In the genomic region with DNA sequence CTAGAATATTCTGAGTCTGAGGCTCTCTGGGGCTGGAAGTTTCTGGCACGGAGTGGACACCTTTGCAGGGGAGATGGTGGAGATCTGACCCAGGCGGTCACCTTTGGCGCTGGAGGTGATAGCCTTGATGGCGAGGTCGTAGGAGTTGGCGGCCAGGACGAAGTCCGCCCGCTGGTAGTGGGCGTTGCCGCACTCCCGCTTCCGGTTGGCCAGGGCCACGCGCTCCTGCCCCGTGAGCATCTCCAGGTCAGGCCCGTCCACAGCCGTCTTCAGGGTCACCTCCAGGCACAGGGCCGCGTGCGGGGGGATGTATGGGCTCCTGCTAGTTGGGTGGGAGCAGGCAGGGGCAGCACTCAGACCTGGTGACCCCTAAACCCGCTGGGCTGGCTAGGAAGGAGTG, we compare ENCODE assay signal across 1 cellular context.
A peak's percentile ranks its signal among the peaks of the same experiment; 100 is the strongest.
TF ChIP-seq lines count a peak whose summit lies in the region.

No MANE protein-coding gene starts in this region.

TF ChIP-seq in K562, 482 proteins besides CTCF, POLR2A, EP300 and RAD21:
- no peak for TF ChIP-seq ZNF354B (CRISPR knock-in tag; IDR thresholded peaks at IDR 0.05)
- TF ChIP-seq, protein P1, sequence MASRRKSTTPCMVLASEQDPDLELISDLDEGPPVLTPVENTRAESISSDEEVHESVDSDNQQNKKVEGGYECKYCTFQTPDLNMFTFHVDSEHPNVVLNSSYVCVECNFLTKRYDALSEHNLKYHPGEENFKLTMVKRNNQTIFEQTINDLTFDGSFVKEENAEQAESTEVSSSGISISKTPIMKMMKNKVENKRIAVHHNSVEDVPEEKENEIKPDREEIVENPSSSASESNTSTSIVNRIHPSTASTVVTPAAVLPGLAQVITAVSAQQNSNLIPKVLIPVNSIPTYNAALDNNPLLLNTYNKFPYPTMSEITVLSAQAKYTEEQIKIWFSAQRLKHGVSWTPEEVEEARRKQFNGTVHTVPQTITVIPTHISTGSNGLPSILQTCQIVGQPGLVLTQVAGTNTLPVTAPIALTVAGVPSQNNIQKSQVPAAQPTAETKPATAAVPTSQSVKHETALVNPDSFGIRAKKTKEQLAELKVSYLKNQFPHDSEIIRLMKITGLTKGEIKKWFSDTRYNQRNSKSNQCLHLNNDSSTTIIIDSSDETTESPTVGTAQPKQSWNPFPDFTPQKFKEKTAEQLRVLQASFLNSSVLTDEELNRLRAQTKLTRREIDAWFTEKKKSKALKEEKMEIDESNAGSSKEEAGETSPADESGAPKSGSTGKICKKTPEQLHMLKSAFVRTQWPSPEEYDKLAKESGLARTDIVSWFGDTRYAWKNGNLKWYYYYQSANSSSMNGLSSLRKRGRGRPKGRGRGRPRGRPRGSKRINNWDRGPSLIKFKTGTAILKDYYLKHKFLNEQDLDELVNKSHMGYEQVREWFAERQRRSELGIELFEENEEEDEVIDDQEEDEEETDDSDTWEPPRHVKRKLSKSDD (conservative IDR thresholded peaks at IDR 0.05; ENCODE audit: low read length): no peak
- TF ChIP-seq, protein P2, sequence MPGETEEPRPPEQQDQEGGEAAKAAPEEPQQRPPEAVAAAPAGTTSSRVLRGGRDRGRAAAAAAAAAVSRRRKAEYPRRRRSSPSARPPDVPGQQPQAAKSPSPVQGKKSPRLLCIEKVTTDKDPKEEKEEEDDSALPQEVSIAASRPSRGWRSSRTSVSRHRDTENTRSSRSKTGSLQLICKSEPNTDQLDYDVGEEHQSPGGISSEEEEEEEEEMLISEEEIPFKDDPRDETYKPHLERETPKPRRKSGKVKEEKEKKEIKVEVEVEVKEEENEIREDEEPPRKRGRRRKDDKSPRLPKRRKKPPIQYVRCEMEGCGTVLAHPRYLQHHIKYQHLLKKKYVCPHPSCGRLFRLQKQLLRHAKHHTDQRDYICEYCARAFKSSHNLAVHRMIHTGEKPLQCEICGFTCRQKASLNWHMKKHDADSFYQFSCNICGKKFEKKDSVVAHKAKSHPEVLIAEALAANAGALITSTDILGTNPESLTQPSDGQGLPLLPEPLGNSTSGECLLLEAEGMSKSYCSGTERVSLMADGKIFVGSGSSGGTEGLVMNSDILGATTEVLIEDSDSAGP (CRISPR knock-in tag; IDR thresholded peaks at IDR 0.05): no peak
- TF ChIP-seq RBFOX2 (IDR thresholded peaks at IDR 0.05; ENCODE audit: low read depth, low read length): peak; percentile 56
- peak; percentile 21 for TF ChIP-seq HMGN3 (IDR thresholded peaks at IDR 0.05; ENCODE audit: borderline replicate concordance, extremely low read depth, insufficient read length, low read depth, low read length)
- TF ChIP-seq, protein P3, sequence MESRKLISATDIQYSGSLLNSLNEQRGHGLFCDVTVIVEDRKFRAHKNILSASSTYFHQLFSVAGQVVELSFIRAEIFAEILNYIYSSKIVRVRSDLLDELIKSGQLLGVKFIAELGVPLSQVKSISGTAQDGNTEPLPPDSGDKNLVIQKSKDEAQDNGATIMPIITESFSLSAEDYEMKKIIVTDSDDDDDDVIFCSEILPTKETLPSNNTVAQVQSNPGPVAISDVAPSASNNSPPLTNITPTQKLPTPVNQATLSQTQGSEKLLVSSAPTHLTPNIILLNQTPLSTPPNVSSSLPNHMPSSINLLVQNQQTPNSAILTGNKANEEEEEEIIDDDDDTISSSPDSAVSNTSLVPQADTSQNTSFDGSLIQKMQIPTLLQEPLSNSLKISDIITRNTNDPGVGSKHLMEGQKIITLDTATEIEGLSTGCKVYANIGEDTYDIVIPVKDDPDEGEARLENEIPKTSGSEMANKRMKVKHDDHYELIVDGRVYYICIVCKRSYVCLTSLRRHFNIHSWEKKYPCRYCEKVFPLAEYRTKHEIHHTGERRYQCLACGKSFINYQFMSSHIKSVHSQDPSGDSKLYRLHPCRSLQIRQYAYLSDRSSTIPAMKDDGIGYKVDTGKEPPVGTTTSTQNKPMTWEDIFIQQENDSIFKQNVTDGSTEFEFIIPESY (CRISPR knock-in tag; IDR thresholded peaks at IDR 0.05): peak; percentile 71
- TF ChIP-seq ZNF384 (IDR thresholded peaks at IDR 0.05; ENCODE audit: low read depth, low read length): no peak
- TF ChIP-seq TOE1 (IDR thresholded peaks at IDR 0.05; ENCODE audit: borderline replicate concordance): no peak
- no peak for TF ChIP-seq TOE1 (CRISPR knock-in tag; IDR thresholded peaks at IDR 0.05; ENCODE audit: borderline replicate concordance, low read depth)
- peak; percentile 56 for TF ChIP-seq POLR2G (IDR thresholded peaks at IDR 0.05; ENCODE audit: low read depth, low read length)
- TF ChIP-seq SNIP1 (IDR thresholded peaks at IDR 0.05; ENCODE audit: low read depth): no peak
- TF ChIP-seq ZNF77 (CRISPR knock-in tag; IDR thresholded peaks at IDR 0.05): no peak
- TF ChIP-seq XRCC3 (IDR thresholded peaks at IDR 0.05): no peak
